7 cellular contexts compared by ENCODE assay signal in genomic region chr18:39550701-39551100, GRCh38.
"Had no signal": no experiment of that assay in that cellular context is flagged by ENCODE, and none has a peak within 500 bp of the region (broad histone marks: within the 10 kb centered on the region; RNA-seq: fewer than 3 reads in every experiment).

No MANE protein-coding gene starts in this region.

- H3K27ac ChIP-seq: HL-60, KMS-11 had no signal

- ATAC-seq: K562 had no signal

- H3K9ac ChIP-seq: KMS-11 had no signal

- H3K4me3 ChIP-seq: K562 had no signal

- FAIRE-seq: HTR-8/SVneo, K562 had no signal

- H3K4me2 ChIP-seq: KMS-11 had no signal

- DNase-seq: IMR-90, KBM-7, KG1 had no signal
